Comparison of ENCODE assay signal across 23 cellular contexts in the genomic region with DNA sequence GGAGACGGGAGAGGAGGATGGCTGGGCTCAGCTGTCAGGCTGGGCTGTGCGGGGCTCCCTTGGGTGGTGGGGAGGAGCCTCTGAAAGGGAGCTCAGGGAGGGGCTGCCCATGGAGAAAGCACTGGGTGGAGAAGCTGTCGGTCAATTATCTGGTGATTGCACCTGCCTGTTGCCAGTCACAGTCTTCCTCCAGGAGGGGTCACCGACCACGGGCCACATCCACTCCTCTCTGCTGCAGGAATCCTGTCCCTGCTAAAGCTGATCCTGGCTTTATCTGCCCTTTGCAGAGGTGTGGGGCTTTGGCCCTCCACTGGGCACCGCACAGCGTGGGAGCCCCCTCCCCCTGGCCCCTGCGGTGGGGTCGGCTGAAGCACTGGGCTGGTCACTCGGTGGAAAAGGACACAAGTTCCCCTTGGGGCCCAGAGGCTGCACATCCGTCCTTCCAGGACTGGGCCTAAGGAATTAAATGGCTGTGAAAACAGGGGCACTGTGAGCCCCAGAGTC. TPM values are rescaled to one million over a fixed set of nuclear protein-coding genes. Genes with fewer than 3 reads are reported as not detected.
DNase-seq lines count a peak whose midpoint lies in the region; ATAC-seq and TF ChIP-seq lines count a peak whose summit lies in the region.
"Had no signal": no experiment of that assay in that cellular context is flagged by ENCODE, and none has a peak within 500 bp of the region (broad histone marks: within the 10 kb centered on the region; RNA-seq: fewer than 3 reads in every experiment).

No MANE protein-coding gene starts in this region.

- no peak overlapping the region for H3K9ac ChIP-seq in BLaER1

- 76 to 87% (median 82%) methylated on average over 7 to 11 of the region's 11 CpGs for WGBS in heart left ventricle, 4 donors

- H3K9me3 ChIP-seq in BLaER1 (no peaks in the 10 kb centered on the region), heart left ventricle (no peaks in the 10 kb centered on the region)
- H3K9me3 ChIP-seq: MG63, prostate gland, thoracic aorta had no signal

- ATAC-seq in heart left ventricle (no peak), GM19455 (IDR thresholded peaks at IDR 0.05; ENCODE audit: unreplicated experiment) (no peak)
- ATAC-seq: activated CD4-positive, alpha-beta T cell treated with anti-CD3 and anti-CD28 coated beads for 36 hours; esophagus mucosa; stimulated activated naive B cell treated with anti-CD40 and anti-IgM and Interleukin-4, amounts not matched to agents 10 μg/mL and 1 μg/mL and 100 μg/mL, for 72 hours; T-cell had no signal

- no peak for TF ChIP-seq CTCF in heart left ventricle (IDR thresholded peaks at IDR 0.05)

- H3K4me3 ChIP-seq in BLaER1 (no peak overlapping the region), heart left ventricle (no peak overlapping the region)
- H3K4me3 ChIP-seq: MG63, prostate gland, smooth muscle cell, thoracic aorta had no signal

- no peaks in the 10 kb centered on the region for H4K20me1 ChIP-seq in BLaER1

- H3K4me1 ChIP-seq in BLaER1 (peaks cover 38% of the 10 kb centered on the region), heart left ventricle (peaks cover 0 to 20% (median 17%) of the 10 kb centered on the region in 12 donors)
- H3K4me1 ChIP-seq: prostate gland had no signal

- peak; percentile 53 for DNase-seq in NCI-H69 (lab: John Stamatoyannopoulos, UW)
- peak; percentile 4 to 35 (median 14) for DNase-seq in heart left ventricle
- peak; percentile 48 for DNase-seq in myocyte (ENCODE audit: low read depth)
- no peak for DNase-seq in central memory CD4-positive, alpha-beta T cell
- DNase-seq in NCI-H1436 treated with DMSO at 0.1 percent for 48 hours (lab: John Stamatoyannopoulos, UW): no peak
- no peak for DNase-seq in activated T-cell treated with anti-CD3 and anti-CD28 coated beads for 4 hours
- DNase-seq: activated CD4-positive, alpha-beta T cell treated with anti-CD3 and anti-CD28 coated beads for 36 hours; activated T-cell treated with anti-CD3 and anti-CD28 coated beads, Interleukin-2, amount 50 U/mL, for 48 hours; CD4-positive, alpha-beta T cell; effector CD8-positive, alpha-beta T cell; MG63; NCI-H146; NCI-H526 treated with DMSO at 0.1 percent for 48 hours; nephron progenitor cell; stimulated activated CD4-positive, alpha-beta T cell treated with anti-CD3 and anti-CD28 coated beads, Interleukin-2, amount 100 ng/mL, for 48 hours; stimulated activated naive B cell treated with anti-CD40 and anti-IgM and Interleukin-4, amounts not matched to agents 10 μg/mL and 1 μg/mL and 100 μg/mL, for 72 hours; T-cell had no signal

- H3K36me3 ChIP-seq in BLaER1 (no peaks in the 10 kb centered on the region), heart left ventricle (no peaks in the 10 kb centered on the region)
- H3K36me3 ChIP-seq: MG63, prostate gland, thoracic aorta had no signal

- H3K27ac ChIP-seq in BLaER1 (no peak overlapping the region), heart left ventricle (no peak overlapping the region)
- H3K27ac ChIP-seq: prostate gland, thoracic aorta had no signal

- peaks cover 13% of the 10 kb centered on the region; the same call in 1 of the 2 replicates for H3K27me3 ChIP-seq in BLaER1
- H3K27me3 ChIP-seq in heart left ventricle: no peaks in the 10 kb centered on the region
- H3K27me3 ChIP-seq: MG63 had no signal

- no peak for TF ChIP-seq POLR2A in heart left ventricle (IDR thresholded peaks at IDR 0.05)

- intact Hi-C loops in heart left ventricle (cut with DNase I): loop anchor here in 2 of 10 donors (10.0 kb wide), 1 partner anchor 52 kb away; no protein-coding TSS in a partner anchor

- H3K4me2 ChIP-seq in BLaER1: peak overlapping the region; percentile 72
- H3K4me2 ChIP-seq: smooth muscle cell had no signal

RNA-seq across cellular contexts. Expression of a gene that starts 21.8 kb away (rescaled TPM):
- total RNA-seq in heart left ventricle (100 to 1,000 TPM in 2 of 9 donors, 10 to 100 TPM in 7; 31.7 to 109 (median 59.0) TPM), myocyte (187 and 260 TPM in 2 replicates)
- 10 to 100 TPM; 38.9 to 65.6 TPM for polyA plus RNA-seq in heart left ventricle
- 40.5 TPM for polyA plus RNA-seq in myocyte (2012)

Comparison
In these comparisons a context has a peak if more than half of its experiments do, and no peak if none do; other contexts are left out.
1. DNase-seq: peak in NCI-H69 (single experiment), heart left ventricle (5 of 5) and myocyte (single experiment); none in central memory CD4-positive, alpha-beta T cell (single experiment), NCI-H1436 treated with DMSO at 0.1 percent for 48 hours (single experiment) and activated T-cell treated with anti-CD3 and anti-CD28 coated beads for 4 hours (single experiment).